9 cellular contexts compared by ENCODE assay signal in the genomic region with DNA sequence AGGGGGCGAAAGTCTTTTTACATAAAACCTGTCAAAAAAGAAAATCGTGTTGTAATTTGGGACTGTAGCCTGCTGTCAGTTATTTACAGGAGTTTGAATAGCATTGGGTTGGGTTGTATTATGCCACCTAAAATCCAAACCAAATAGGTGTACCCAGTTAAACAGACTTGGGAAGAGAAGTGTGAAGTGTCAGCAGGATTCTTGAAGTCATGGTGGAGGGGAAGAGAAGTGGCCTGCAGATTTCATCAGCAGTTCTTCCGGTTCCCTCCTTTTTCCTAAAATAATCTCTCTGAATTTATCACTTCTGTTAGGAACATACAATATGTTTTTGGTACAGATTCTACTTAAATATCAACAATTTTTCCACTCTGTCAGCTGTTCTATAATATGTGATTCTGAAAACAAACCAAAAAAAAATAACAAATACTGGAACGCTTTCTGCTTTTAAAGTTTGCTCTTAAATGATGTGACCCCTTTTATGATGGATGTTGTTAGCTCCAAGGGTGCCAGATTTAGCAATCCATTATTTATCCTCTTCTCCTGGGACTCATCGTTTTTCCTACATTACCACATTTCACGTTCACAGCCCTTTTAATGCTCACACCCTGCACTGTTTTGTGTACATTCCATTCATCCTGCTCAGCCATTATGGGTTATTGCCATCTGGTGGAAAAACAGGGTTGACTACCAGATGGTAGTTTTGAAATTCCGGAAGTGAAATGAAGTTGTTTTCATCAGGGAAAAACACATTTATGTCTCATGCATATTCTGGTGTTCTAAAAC. TPM values are rescaled to one million over a fixed set of nuclear protein-coding genes. Genes with fewer than 3 reads are reported as not detected.
DNase-seq lines count a peak whose midpoint lies in the region; ATAC-seq, FAIRE-seq and TF ChIP-seq lines count a peak whose summit lies in the region.
"Had no signal": no experiment of that assay in that cellular context is flagged by ENCODE, and none has a peak within 500 bp of the region (broad histone marks: within the 10 kb centered on the region; RNA-seq: fewer than 3 reads in every experiment).

No MANE protein-coding gene starts in this region.

- peaks cover 10% of the 10 kb centered on the region for H3K4me1 ChIP-seq in CD8-positive, alpha-beta memory T cell (ENCODE audit: insufficient read depth, low read length)

- no peaks in the 10 kb centered on the region for H3K36me3 ChIP-seq in CD8-positive, alpha-beta memory T cell (ENCODE audit: insufficient read depth, low read length)
- H3K36me3 ChIP-seq: HAP-1 had no signal

- peak overlapping the region; percentile 0 for H3K27ac ChIP-seq in CD8-positive, alpha-beta memory T cell (ENCODE audit: low read depth, low read length)

- no peaks in the 10 kb centered on the region for H3K9me3 ChIP-seq in CD8-positive, alpha-beta memory T cell (ENCODE audit: low read length)
- H3K9me3 ChIP-seq: HAP-1 had no signal

- H3K27me3 ChIP-seq in CD8-positive, alpha-beta memory T cell (ENCODE audit: insufficient read depth, low read length, poor library complexity, severe bottlenecking): no peaks in the 10 kb centered on the region

- H3K9me3 Mint-ChIP-seq in CD8-positive, alpha-beta memory T cell: peaks cover 0 to 3% (median 0%) of the 10 kb centered on the region in 5 donors

- TF ChIP-seq CTCF in astrocyte of the spinal cord (IDR thresholded peaks at IDR 0.05; ENCODE audit: low read depth, low read length): peak; percentile 56

- no peak overlapping the region for H3K4me3 Mint-ChIP-seq in CD8-positive, alpha-beta memory T cell

- H3K4me3 ChIP-seq in CD8-positive, alpha-beta memory T cell (ENCODE audit: low read length): no peak overlapping the region
- H3K4me3 ChIP-seq in astrocyte of the spinal cord (ENCODE audit: low read depth, low read length): no peak overlapping the region
- H3K4me3 ChIP-seq: HAP-1 had no signal

- H3K27ac Mint-ChIP-seq in CD8-positive, alpha-beta memory T cell: no peak overlapping the region

- CTCF ChIA-PET in CD8-positive, alpha-beta memory T cell (lab: Charles Lee): no interaction called here

- DNase-seq in CD8-positive, alpha-beta memory T cell: no peak
- peak; percentile 56 for DNase-seq in NCI-H146 (lab: John Stamatoyannopoulos, UW)
- peak; percentile 86 for DNase-seq in astrocyte of the spinal cord (ENCODE audit: low read depth, low spot score)
- DNase-seq in kidney tubule cell (ENCODE audit: low spot score): peak; percentile 71
- peak; percentile 71 for DNase-seq in urothelium cell line (ENCODE audit: low spot score)
- no peak for DNase-seq in AML-193 (lab: John Stamatoyannopoulos, UW)
- no peak for DNase-seq in SKM-1 treated with dmso at 0.1 percent for 144 hours (lab: John Stamatoyannopoulos, UW; ENCODE audit: unreplicated experiment)

- H3K36me3 Mint-ChIP-seq in CD8-positive, alpha-beta memory T cell: peaks cover 0 to 4% (median 0%) of the 10 kb centered on the region in 3 donors

- FAIRE-seq in urothelium cell line (lab: Jason Lieb, UNC): peak; percentile 78

- H3K27me3 Mint-ChIP-seq in CD8-positive, alpha-beta memory T cell: no peaks in the 10 kb centered on the region

- ATAC-seq in GM21786 (IDR thresholded peaks at IDR 0.05; ENCODE audit: unreplicated experiment): no peak

- H3K4me1 Mint-ChIP-seq in CD8-positive, alpha-beta memory T cell: peaks cover 0 to 5% (median 2%) of the 10 kb centered on the region in 3 donors

- in situ Hi-C loops in astrocyte of the spinal cord (cut with HindIII; ENCODE audit: low sequenced_read_pairs): no loop called here

- POLR2A ChIA-PET in CD8-positive, alpha-beta memory T cell (lab: Charles Lee): interaction anchor here (1.2 kb wide), 1 partner anchor 18 kb away, joined by 3 read pairs; no protein-coding TSS in a partner anchor

RNA-seq across cellular contexts. Expression of a gene that starts 18.7 kb away (rescaled TPM):
- 1 to 10 TPM; 5.1 to 5.3 TPM for total RNA-seq in CD8-positive, alpha-beta memory T cell
- 9.7 TPM for polyA plus RNA-seq in CD8-positive, alpha-beta memory T cell

Comparison
In these comparisons a context has a peak if more than half of its experiments do, and no peak if none do; other contexts are left out.
1. DNase-seq: peak in NCI-H146 (single experiment), astrocyte of the spinal cord (single experiment), kidney tubule cell (single experiment) and urothelium cell line (single experiment); none in CD8-positive, alpha-beta memory T cell (0 of 5), AML-193 (0 of 2) and SKM-1 treated with dmso at 0.1 percent for 144 hours (single experiment).